21 cellular contexts compared by ENCODE assay signal in genomic region chr11:119704849-119705248, GRCh38. TPM values are rescaled to one million over a fixed set of nuclear protein-coding genes. Genes with fewer than 3 reads are reported as not detected.
DNase-seq lines count a peak whose midpoint lies in the region; ATAC-seq and TF ChIP-seq lines count a peak whose summit lies in the region.
"Had no signal": no experiment of that assay in that cellular context is flagged by ENCODE, and none has a peak within 500 bp of the region (broad histone marks: within the 10 kb centered on the region; RNA-seq: fewer than 3 reads in every experiment).

No MANE protein-coding gene starts in this region.

- H3K27me3 Mint-ChIP-seq in progenitor cell of endocrine pancreas, result no peaks in the 10 kb centered on the region

- H3K4me1 Mint-ChIP-seq in progenitor cell of endocrine pancreas (ENCODE audit: low read depth), result peaks cover 45% of the 10 kb centered on the region

- CTCF ChIA-PET in RWPE1 (lab: Yijun Ruan, JAX), result no interaction called here

- POLR2A ChIA-PET in RWPE1 (lab: Yijun Ruan, JAX; ENCODE audit: low non-redundant PET), result no interaction called here

- no peak overlapping the region for H3K4me3 Mint-ChIP-seq in progenitor cell of endocrine pancreas (ENCODE audit: low read depth)
- H3K4me3 Mint-ChIP-seq: CD4-positive, alpha-beta T cell; GM23338 had no signal

- no peak overlapping the region for H3K4me3 ChIP-seq in WERI-Rb-1 (ENCODE audit: low read depth, low read length)
- no peak overlapping the region for H3K4me3 ChIP-seq in coronary artery
- H3K4me3 ChIP-seq: A549, GM23338 had no signal

- H3K27me3 ChIP-seq in WERI-Rb-1 (ENCODE audit: insufficient read depth, low read depth, severe bottlenecking), result no peaks in the 10 kb centered on the region

- peaks cover 2% of the 10 kb centered on the region for H3K36me3 Mint-ChIP-seq in progenitor cell of endocrine pancreas (ENCODE audit: insufficient read depth)

- no peaks in the 10 kb centered on the region for H3K9me3 Mint-ChIP-seq in progenitor cell of endocrine pancreas (ENCODE audit: low read depth)
- H3K9me3 Mint-ChIP-seq: CD4-positive, alpha-beta T cell; GM23338 had no signal

- H3K9me3 ChIP-seq in WERI-Rb-1 (ENCODE audit: severe bottlenecking), result no peaks in the 10 kb centered on the region
- H3K9me3 ChIP-seq: A549 had no signal

- no peak for DNase-seq in RWPE1 (ENCODE audit: low spot score)
- no peak for DNase-seq in WERI-Rb-1
- peak; percentile 20 to 42 for DNase-seq in erythroblast (lab: John Stamatoyannopoulos, UW)
- DNase-seq in progenitor cell of endocrine pancreas (ENCODE audit: low spot score, unreplicated experiment), result no peak
- no peak for DNase-seq in SKM-1 treated with dmso at 0.1 percent for 144 hours (lab: John Stamatoyannopoulos, UW; ENCODE audit: unreplicated experiment)
- no peak for DNase-seq in coronary artery (ENCODE audit: low spot score)
- DNase-seq: Calu3; CD4-positive, alpha-beta T cell; GF-D8; HCEC 1CT; NCI-H1417; NCI-H187; NCI-H2107; NCI-H510A; NCI-H748 treated with DMSO at 0.1 percent for 48 hours; SIG-M5 had no signal

- H3K27ac Mint-ChIP-seq in progenitor cell of endocrine pancreas, result peak overlapping the region; percentile 14
- H3K27ac Mint-ChIP-seq: CD4-positive, alpha-beta T cell; GM23338 had no signal

- peaks cover 14% of the 10 kb centered on the region for H3K36me3 ChIP-seq in WERI-Rb-1

- TF ChIP-seq POLR2A in erythroblast (IDR thresholded peaks at IDR 0.05; ENCODE audit: low read length), result no peak

- ATAC-seq in HG02852 (IDR thresholded peaks at IDR 0.05; ENCODE audit: unreplicated experiment), result no peak
- ATAC-seq: A549, GM23338, HepG2 had no signal

- H3K27ac ChIP-seq in RWPE1, result peak overlapping the region; percentile 100
- H3K27ac ChIP-seq in WERI-Rb-1, result peak overlapping the region; percentile 95
- H3K27ac ChIP-seq in coronary artery, result no peak overlapping the region
- H3K27ac ChIP-seq: A549, KMS-11 had no signal

- TF ChIP-seq CTCF in RWPE1 (conservative IDR thresholded peaks at IDR 0.05; ENCODE audit: low read depth) (no peak), WERI-Rb-1 (IDR thresholded peaks at IDR 0.05; ENCODE audit: low read depth, low read length) (no peak), progenitor cell of endocrine pancreas (IDR thresholded peaks at IDR 0.05; ENCODE audit: unreplicated experiment) (no peak), coronary artery (IDR thresholded peaks at IDR 0.05) (no peak)

RNA-seq across cellular contexts. Expression of gene NECTIN1, which starts 24.2 kb away (rescaled TPM):
- total RNA-seq in progenitor cell of endocrine pancreas, result 42.1 and 44.8 TPM in 2 replicates

Comparison
In these comparisons a context has a peak if more than half of its experiments do, and no peak if none do; other contexts are left out.
1. DNase-seq: peak in erythroblast (2 of 2); none in RWPE1 (single experiment), WERI-Rb-1 (single experiment), progenitor cell of endocrine pancreas (single experiment), SKM-1 treated with dmso at 0.1 percent for 144 hours (single experiment) and coronary artery (single experiment).
2. H3K27ac ChIP-seq: peak in RWPE1 (single experiment) and WERI-Rb-1 (single experiment); none in coronary artery (0 of 2).